In genomic region chr6:74166849-74167248, GRCh38 we compare ENCODE assay signal across 19 cellular contexts.
DNase-seq lines count a peak whose midpoint lies in the region; ATAC-seq, FAIRE-seq and TF ChIP-seq lines count a peak whose summit lies in the region.
"Had no signal": no experiment of that assay in that cellular context is flagged by ENCODE, and none has a peak within 500 bp of the region (broad histone marks: within the 10 kb centered on the region; RNA-seq: fewer than 3 reads in every experiment).

No MANE protein-coding gene starts in this region.

- no peak overlapping the region for H3K9ac ChIP-seq in PC-3 (ENCODE audit: low read length)
- H3K9ac ChIP-seq in endothelial cell of umbilical vein (replicated peaks; ENCODE audit: extremely low read depth, insufficient read depth, low read length) = no peak overlapping the region

- no peak for FAIRE-seq in endothelial cell of umbilical vein (lab: Jason Lieb, UNC)
- FAIRE-seq: H1 had no signal

- POLR2A ChIA-PET in PC-3 (lab: Charles Lee; ENCODE audit: unreplicated experiment) (no interaction called here), endothelial cell of umbilical vein (lab: Charles Lee) (no interaction called here)

- no peaks in the 10 kb centered on the region for H3K4me1 ChIP-seq in PC-3 (ENCODE audit: insufficient read depth, low read length)
- no peaks in the 10 kb centered on the region for H3K4me1 ChIP-seq in endothelial cell of umbilical vein (ENCODE audit: control insufficient read depth, extremely low read depth, insufficient read depth, low read length)
- H3K4me1 ChIP-seq in ascending aorta = no peaks in the 10 kb centered on the region
- H3K4me1 ChIP-seq: Peyer's patch had no signal

- H3K27me3 ChIP-seq in PC-3 (ENCODE audit: low read length) (no peaks in the 10 kb centered on the region), endothelial cell of umbilical vein (ENCODE audit: control insufficient read depth in 2 of 2, insufficient read depth in 2 of 2, low read length in 2 of 2) (no peaks in the 10 kb centered on the region), ascending aorta (no peaks in the 10 kb centered on the region)
- H3K27me3 ChIP-seq: Peyer's patch had no signal

- H2AFZ ChIP-seq in PC-3 (ENCODE audit: low read length) (no peak overlapping the region), endothelial cell of umbilical vein (ENCODE audit: low read depth, low read length) (no peak overlapping the region)

- DNase-seq in HCEC 1CT = peak; percentile 7
- peak; percentile 38 for DNase-seq in PC-3
- DNase-seq in endothelial cell of umbilical vein (ENCODE audit: low read depth, low spot score) = no peak
- no peak for DNase-seq in sciatic nerve (ENCODE audit: low spot score)
- DNase-seq in ascending aorta (ENCODE audit: low spot score in 2 of 2) = no peak
- no peak for DNase-seq in SW 1271 (lab: John Stamatoyannopoulos, UW)
- DNase-seq in COLO829 (ENCODE audit: low spot score) = no peak
- DNase-seq: ACHN; CD4-positive, alpha-beta memory T cell; KBM-7; MM.1S; NCI-H1105 treated with DMSO at 0.1 percent for 48 hours; NCI-H187; NCI-H446; NCI-H748 treated with DMSO at 0.1 percent for 48 hours; Peyer's patch; SHP77 treated with DMSO at 0.1 percent for 48 hours had no signal

- dilution Hi-C loops in endothelial cell of umbilical vein (cut with MboI; ENCODE audit: extremely low pct_ligation_motif_present, low sequenced_read_pairs) = no loop called here

- CTCF ChIA-PET in PC-3 (lab: Charles Lee) (no interaction called here), endothelial cell of umbilical vein (lab: Charles Lee) (no interaction called here)

- BruUV-seq in PC-3 (replicated peaks; lab: Mats Ljungman, UMichigan) (no TSS peak), endothelial cell of umbilical vein (replicated peaks; lab: Mats Ljungman, UMichigan) (no TSS peak)

- TF ChIP-seq CTCF in PC-3 (conservative IDR thresholded peaks at IDR 0.05; ENCODE audit: low read depth, low read length) (no peak), endothelial cell of umbilical vein (IDR thresholded peaks at IDR 0.05; ENCODE audit: extremely low read depth in 1 of 2, insufficient read depth in 1 of 2, low read depth in 1 of 2, low read length in 2 of 2) (no peak), ascending aorta (IDR thresholded peaks at IDR 0.05) (no peak)

- H3K36me3 ChIP-seq in PC-3 (ENCODE audit: low read depth, low read length) (no peaks in the 10 kb centered on the region), endothelial cell of umbilical vein (ENCODE audit: control insufficient read depth in 2 of 2, extremely low read depth in 1 of 2, insufficient read depth in 2 of 2, low read length in 2 of 2) (no peaks in the 10 kb centered on the region), ascending aorta (no peaks in the 10 kb centered on the region)
- H3K36me3 ChIP-seq: Peyer's patch had no signal

- H3K9me3 ChIP-seq in PC-3 (ENCODE audit: low read length) (no peaks in the 10 kb centered on the region), endothelial cell of umbilical vein (replicated peaks; ENCODE audit: control insufficient read depth, insufficient read depth, low read length) (no peaks in the 10 kb centered on the region), ascending aorta (no peaks in the 10 kb centered on the region)
- H3K9me3 ChIP-seq: Peyer's patch had no signal

- H3K4me2 ChIP-seq in PC-3 (ENCODE audit: low read length) (no peak overlapping the region), endothelial cell of umbilical vein (ENCODE audit: insufficient read depth, low read length) (no peak overlapping the region)

- TF ChIP-seq POLR2A in endothelial cell of umbilical vein (IDR thresholded peaks at IDR 0.05; ENCODE audit: low read depth, low read length) = no peak

- no peak overlapping the region for H3K4me3 ChIP-seq in PC-3 (ENCODE audit: low read length)
- H3K4me3 ChIP-seq in endothelial cell of umbilical vein (replicated peaks in 1 of 3; ENCODE audit: insufficient read depth in 1 of 3, low read depth in 1 of 3, low read length in 3 of 3) = no peak overlapping the region
- H3K4me3 ChIP-seq in ascending aorta = no peak overlapping the region
- H3K4me3 ChIP-seq: Peyer's patch had no signal

- H4K20me1 ChIP-seq in PC-3 (ENCODE audit: low read length) (no peaks in the 10 kb centered on the region), endothelial cell of umbilical vein (replicated peaks; ENCODE audit: control insufficient read depth, extremely low read depth, insufficient read depth, low read length) (no peaks in the 10 kb centered on the region)

- no peaks in the 10 kb centered on the region for H3K9me1 ChIP-seq in endothelial cell of umbilical vein (replicated peaks; ENCODE audit: control insufficient read depth, extremely low read depth, insufficient read depth, low read length)

- intact Hi-C loops in PC-3 (cut with micrococcal nuclease) = no loop called here
- intact Hi-C loops in endothelial cell of umbilical vein (cut with micrococcal nuclease) = no loop called here
- intact Hi-C loops in sciatic nerve (cut with DNase I) = no loop called here
- intact Hi-C loops in ascending aorta (cut with DNase I) = no loop called here

- H3K9me2 ChIP-seq in PC-3 (replicated peaks; ENCODE audit: low read length) = no peaks in the 10 kb centered on the region

- H3F3A ChIP-seq in PC-3 (ENCODE audit: low read length, unreplicated experiment) = no peaks in the 10 kb centered on the region

- H3K79me2 ChIP-seq in PC-3 (ENCODE audit: low read length) (no peaks in the 10 kb centered on the region), endothelial cell of umbilical vein (ENCODE audit: control insufficient read depth, insufficient read depth, low read length) (no peaks in the 10 kb centered on the region)

- peak; percentile 79 for ATAC-seq in PC-3
- peak; percentile 24 for ATAC-seq in sciatic nerve
- no peak for ATAC-seq in HG02759 (IDR thresholded peaks at IDR 0.05; ENCODE audit: unreplicated experiment)

- H3K27ac ChIP-seq in PC-3 (ENCODE audit: low read length) = no peak overlapping the region
- H3K27ac ChIP-seq in endothelial cell of umbilical vein (ENCODE audit: insufficient read depth, low read depth, low read length) = no peak overlapping the region
- H3K27ac ChIP-seq in ascending aorta = no peak overlapping the region
- H3K27ac ChIP-seq: Peyer's patch had no signal

TF ChIP-seq in endothelial cell of umbilical vein, 7 proteins besides CTCF, POLR2A, EP300 and RAD21:
- TF ChIP-seq GATA2 (IDR thresholded peaks at IDR 0.05; ENCODE audit: insufficient read depth, insufficient read length, low read depth, low read length) (no peak), FOS (IDR thresholded peaks at IDR 0.05; ENCODE audit: borderline replicate concordance, insufficient read depth, low read length) (peak; percentile 23), JUN (IDR thresholded peaks at IDR 0.05; ENCODE audit: borderline replicate concordance, insufficient read depth, insufficient read length, low read depth) (no peak), EZH2 (IDR thresholded peaks at IDR 0.05; ENCODE audit: borderline replicate concordance, low read depth, low read length, severe bottlenecking) (no peak)
TF ChIP-seq in endothelial cell of umbilical vein: peak in this region for 1.

Comparison
In these comparisons a context has a peak if more than half of its experiments do, and no peak if none do; other contexts are left out.
1. DNase-seq: peak in HCEC 1CT (single experiment) and PC-3 (single experiment); none in endothelial cell of umbilical vein (single experiment), sciatic nerve (single experiment), ascending aorta (0 of 2), SW 1271 (0 of 2) and COLO829 (single experiment).